ENCODE assay signal across 8 cellular contexts in the genomic region with DNA sequence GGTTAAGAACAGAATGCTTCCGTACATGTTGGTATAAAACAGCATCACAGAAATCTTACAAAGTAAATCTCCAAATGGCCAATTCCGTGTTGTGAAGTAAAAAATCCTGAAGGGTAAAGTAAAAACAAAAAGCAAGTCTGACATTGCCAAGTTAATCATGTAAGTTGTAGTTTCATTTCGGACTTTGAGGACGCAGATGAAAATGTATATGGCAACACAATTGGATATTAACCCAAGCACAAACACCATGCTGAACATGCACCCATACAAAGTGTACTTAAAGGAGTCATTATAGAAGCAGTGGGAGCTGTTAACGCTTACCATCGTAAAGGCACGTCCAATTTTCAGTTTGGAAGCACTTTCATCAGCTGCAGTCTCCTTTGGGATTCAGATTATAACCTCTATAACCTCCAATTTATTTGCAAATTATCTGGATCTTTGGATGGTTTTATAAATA. TPM values are rescaled to one million over a fixed set of nuclear protein-coding genes. Genes with fewer than 3 reads are reported as not detected.
DNase-seq lines count a peak whose midpoint lies in the region; ATAC-seq and TF ChIP-seq lines count a peak whose summit lies in the region.

No MANE protein-coding gene starts in this region.

- no peak overlapping the region for H3K27ac ChIP-seq in iPS DF 6.9 (ENCODE audit: low read length)

- H3K9me3 ChIP-seq in iPS DF 6.9 (ENCODE audit: control insufficient read depth, insufficient read depth, low read length) (no peaks in the 10 kb centered on the region), skeletal muscle satellite cell (replicated peaks; ENCODE audit: low read length) (no peaks in the 10 kb centered on the region), Caco-2 (no peaks in the 10 kb centered on the region)

- H3K4me1 Mint-ChIP-seq in activated naive CD8-positive, alpha-beta T cell treated with anti-CD3 and anti-CD28 coated beads, Interleukin-2, amount 50 U/mL, for 24 hours, result peaks cover 57% of the 10 kb centered on the region
- no peaks in the 10 kb centered on the region for H3K4me1 Mint-ChIP-seq in Caco-2 (ENCODE audit: low read depth, unreplicated experiment)

- no peaks in the 10 kb centered on the region for H3K9me3 Mint-ChIP-seq in activated naive CD8-positive, alpha-beta T cell treated with anti-CD3 and anti-CD28 coated beads, Interleukin-2, amount 50 U/mL, for 24 hours
- H3K9me3 Mint-ChIP-seq in Caco-2 (ENCODE audit: unreplicated experiment), result peaks cover under 1% of the 10 kb centered on the region

- H3K4me3 Mint-ChIP-seq in activated naive CD8-positive, alpha-beta T cell treated with anti-CD3 and anti-CD28 coated beads, Interleukin-2, amount 50 U/mL, for 24 hours, result peak overlapping the region; percentile 88
- no peak overlapping the region for H3K4me3 Mint-ChIP-seq in Caco-2 (ENCODE audit: unreplicated experiment)

- CTCF ChIA-PET in Caco-2 (lab: Charles Lee), result no interaction called here

- H3K27me3 ChIP-seq in H7 (ENCODE audit: control insufficient read depth, insufficient read depth, low read length), result no peaks in the 10 kb centered on the region
- H3K27me3 ChIP-seq in iPS DF 6.9 (ENCODE audit: control insufficient read depth, insufficient read depth, low read length), result no peaks in the 10 kb centered on the region
- no peaks in the 10 kb centered on the region for H3K27me3 ChIP-seq in skeletal muscle satellite cell (ENCODE audit: control insufficient read depth, insufficient read depth, low read length)
- H3K27me3 ChIP-seq in Caco-2 (replicated peaks; ENCODE audit: control insufficient read depth, insufficient read depth, low read length), result no peaks in the 10 kb centered on the region

- no peaks in the 10 kb centered on the region for H3K27me3 Mint-ChIP-seq in activated naive CD8-positive, alpha-beta T cell treated with anti-CD3 and anti-CD28 coated beads, Interleukin-2, amount 50 U/mL, for 24 hours
- no peaks in the 10 kb centered on the region for H3K27me3 Mint-ChIP-seq in Caco-2 (ENCODE audit: insufficient read depth, unreplicated experiment)

- peak overlapping the region; percentile 82 for H3K4me2 ChIP-seq in skeletal muscle satellite cell (ENCODE audit: low read length)

- H3K9ac ChIP-seq in skeletal muscle satellite cell (ENCODE audit: low read depth, low read length), result peak overlapping the region; percentile 85

- DNase-seq in H7 (no peak), iPS DF 6.9 (ENCODE audit: low read depth, low spot score) (no peak), Caco-2 (no peak), ureter (ENCODE audit: low spot score) (no peak)
- DNase-seq in activated naive CD8-positive, alpha-beta T cell treated with anti-CD3 and anti-CD28 coated beads, Interleukin-2, amount 50 U/mL, for 24 hours, result no peak
- DNase-seq in stimulated activated CD4-positive, alpha-beta T cell treated with anti-CD3 and anti-CD28 coated beads, Interleukin-15, amount 100 ng/mL, for 24 hours, result no peak

- H3K4me1 ChIP-seq in iPS DF 6.9 (ENCODE audit: control insufficient read depth, insufficient read depth, low read length), result no peaks in the 10 kb centered on the region
- H3K4me1 ChIP-seq in skeletal muscle satellite cell (ENCODE audit: control insufficient read depth, insufficient read depth, low read length), result no peaks in the 10 kb centered on the region
- H3K4me1 ChIP-seq in Caco-2, result peaks cover 6% of the 10 kb centered on the region; the same call in 1 of the 2 replicates

- ATAC-seq in activated naive CD8-positive, alpha-beta T cell treated with anti-CD3 and anti-CD28 coated beads, Interleukin-2, amount 50 U/mL, for 24 hours, result no peak
- no peak for ATAC-seq in GM21515 (IDR thresholded peaks at IDR 0.05; ENCODE audit: unreplicated experiment)

- H3K36me3 Mint-ChIP-seq in activated naive CD8-positive, alpha-beta T cell treated with anti-CD3 and anti-CD28 coated beads, Interleukin-2, amount 50 U/mL, for 24 hours (ENCODE audit: low read depth), result peaks cover 17% of the 10 kb centered on the region
- no peaks in the 10 kb centered on the region for H3K36me3 Mint-ChIP-seq in Caco-2 (ENCODE audit: insufficient read depth, unreplicated experiment)

- peak overlapping the region; percentile 50 for H3K4me3 ChIP-seq in H7 (ENCODE audit: insufficient read depth, low read depth, low read length)
- peak overlapping the region; percentile 26; the same call in 1 of the 2 replicates for H3K4me3 ChIP-seq in iPS DF 6.9 (ENCODE audit: low read length)
- H3K4me3 ChIP-seq in skeletal muscle satellite cell (ENCODE audit: low read length), result peak overlapping the region; percentile 74
- H3K4me3 ChIP-seq in Caco-2 (ENCODE audit: low read depth, low read length), result no peak overlapping the region

- H3K36me3 ChIP-seq in H7 (replicated peaks; ENCODE audit: control insufficient read depth, insufficient read depth, low read length) (no peaks in the 10 kb centered on the region), iPS DF 6.9 (ENCODE audit: control insufficient read depth, insufficient read depth, low read length) (no peaks in the 10 kb centered on the region), skeletal muscle satellite cell (ENCODE audit: insufficient read depth, low read length) (no peaks in the 10 kb centered on the region), Caco-2 (ENCODE audit: control insufficient read depth, insufficient read depth, low read length) (no peaks in the 10 kb centered on the region)

- peak overlapping the region; percentile 82 for H3K27ac Mint-ChIP-seq in activated naive CD8-positive, alpha-beta T cell treated with anti-CD3 and anti-CD28 coated beads, Interleukin-2, amount 50 U/mL, for 24 hours
- H3K27ac Mint-ChIP-seq in Caco-2 (ENCODE audit: unreplicated experiment), result no peak overlapping the region

- intact Hi-C loops in Caco-2 (cut with micrococcal nuclease; ENCODE audit: unreplicated experiment), result no loop called here

- TF ChIP-seq CTCF in Caco-2 (IDR thresholded peaks at IDR 0.05; ENCODE audit: insufficient read depth in 1 of 2, low read depth in 1 of 2, low read length in 1 of 2, severe bottlenecking in 1 of 2, unreplicated experiment in 1 of 2), result no peak

- BruUV-seq in Caco-2 (replicated peaks; lab: Mats Ljungman, UMichigan), result no TSS peak

- no CpG with 5 or more reads among the region's 7 CpGs for WGBS in iPS DF 6.9 (ENCODE audit: insufficient coverage, insufficient read length)

- POLR2A ChIA-PET in Caco-2 (lab: Charles Lee), result no interaction called here

RNA-seq across cellular contexts. Expression of gene LPAR6, which starts 0.8 kb away (rescaled TPM):
- total RNA-seq in H7 (2014; rRNA removed; shearing (Covaris generic)), result 5.5 and 8.8 TPM in 2 replicates
- total RNA-seq in skeletal muscle satellite cell (2012; rRNA removed), result 4.1 and 5.9 TPM in 2 replicates
- total RNA-seq in Caco-2 (2022) (not detected in 2 replicates), ureter (38.4 TPM)
